2 cellular contexts compared by ENCODE assay signal in the genomic region with DNA sequence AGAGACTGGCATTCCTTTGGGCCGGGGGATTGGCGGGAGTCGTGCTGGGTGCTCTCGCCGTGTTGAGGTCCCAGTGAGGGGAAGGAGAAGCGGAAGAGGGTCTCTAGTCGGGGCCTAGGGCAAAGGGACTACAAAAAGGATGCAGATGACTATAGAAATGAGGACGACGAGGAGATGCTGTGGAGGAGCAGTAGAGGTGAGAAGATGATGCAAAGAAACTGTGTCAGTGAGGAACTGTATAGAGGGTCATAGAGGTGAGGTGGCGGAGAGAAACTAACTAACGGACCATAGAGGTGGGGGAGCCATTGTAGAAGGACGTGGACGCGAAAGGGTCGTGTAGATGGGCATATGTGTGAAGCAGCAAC.
TF ChIP-seq lines count a peak whose summit lies in the region.

No MANE protein-coding gene starts in this region.

TF ChIP-seq in A549, 52 proteins besides CTCF, POLR2A, EP300 and RAD21:
- TF ChIP-seq CHD2 (IDR thresholded peaks at IDR 0.05; ENCODE audit: low read length, partially characterized antibody) = no peak
- no peak for TF ChIP-seq ZSCAN20 (CRISPR knock-in tag; IDR thresholded peaks at IDR 0.05)
- TF ChIP-seq ESRRA (IDR thresholded peaks at IDR 0.05; ENCODE audit: borderline replicate concordance, low read length) = no peak
- TF ChIP-seq KDM5A (IDR thresholded peaks at IDR 0.05) = 0 out of 2 replicates have a peak, but pooled peaks have one; percentile 14

TF ChIP-seq in K562, 482 proteins besides CTCF, POLR2A, EP300 and RAD21 (continues in another document):
- TF ChIP-seq FOXK2 (conservative IDR thresholded peaks at IDR 0.05 in 1 of 2, IDR thresholded peaks at IDR 0.05 in 1 of 2; ENCODE audit: low read depth in 2 of 2) (0 out of 4 replicates have a peak, but pooled peaks of 1 of the 2 experiments have one; percentile 5), COPS2 (conservative IDR thresholded peaks at IDR 0.05) (no peak), PCBP1 (IDR thresholded peaks at IDR 0.05; ENCODE audit: low read depth, low read length, poor library complexity, severe bottlenecking) (no peak), GABPB1 (CRISPR knock-in tag; IDR thresholded peaks at IDR 0.05) (peak; percentile 13), HDAC6 (IDR thresholded peaks at IDR 0.05; ENCODE audit: low read depth, low read length) (no peak), NEUROD1 (IDR thresholded peaks at IDR 0.05; ENCODE audit: borderline replicate concordance, low read depth, low read length, partially characterized antibody) (no peak), SIX5 (IDR thresholded peaks at IDR 0.05; ENCODE audit: borderline replicate concordance in 1 of 2, insufficient read depth in 1 of 2, low read depth in 1 of 2, low read length in 2 of 2) (no peak), BRD9 (IDR thresholded peaks at IDR 0.05; ENCODE audit: low read depth, partially characterized antibody) (no peak), LARP7 (IDR thresholded peaks at IDR 0.05) (no peak), ZNF175 (CRISPR knock-in tag; IDR thresholded peaks at IDR 0.05; ENCODE audit: low read depth) (no peak), NR4A1 (CRISPR knock-in tag; IDR thresholded peaks at IDR 0.05) (no peak), NR4A1 (tag; IDR thresholded peaks at IDR 0.05) (no peak), ZNF764 (CRISPR knock-in tag; IDR thresholded peaks at IDR 0.05; ENCODE audit: low read depth) (no peak), RBFOX2 (IDR thresholded peaks at IDR 0.05; ENCODE audit: low read depth, low read length) (no peak), ZNF644 (tag; IDR thresholded peaks at IDR 0.05; ENCODE audit: low read depth) (no peak), ZFPM2 (CRISPR knock-in tag; IDR thresholded peaks at IDR 0.05) (no peak), L3MBTL2 (IDR thresholded peaks at IDR 0.05) (peak; percentile 9), ZNF232 (CRISPR knock-in tag; IDR thresholded peaks at IDR 0.05) (no peak), TGIF2 (CRISPR knock-in tag; IDR thresholded peaks at IDR 0.05) (no peak), SRSF7 (optimal IDR thresholded peaks at IDR 0.05; ENCODE audit: low read depth, low read length) (no peak), ZNF436 (CRISPR knock-in tag; IDR thresholded peaks at IDR 0.05) (no peak)
- TF ChIP-seq, protein P1, sequence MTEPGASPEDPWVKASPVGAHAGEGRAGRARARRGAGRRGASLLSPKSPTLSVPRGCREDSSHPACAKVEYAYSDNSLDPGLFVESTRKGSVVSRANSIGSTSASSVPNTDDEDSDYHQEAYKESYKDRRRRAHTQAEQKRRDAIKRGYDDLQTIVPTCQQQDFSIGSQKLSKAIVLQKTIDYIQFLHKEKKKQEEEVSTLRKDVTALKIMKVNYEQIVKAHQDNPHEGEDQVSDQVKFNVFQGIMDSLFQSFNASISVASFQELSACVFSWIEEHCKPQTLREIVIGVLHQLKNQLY (CRISPR knock-in tag; conservative IDR thresholded peaks at IDR 0.05) = no peak
- TF ChIP-seq, protein P2, sequence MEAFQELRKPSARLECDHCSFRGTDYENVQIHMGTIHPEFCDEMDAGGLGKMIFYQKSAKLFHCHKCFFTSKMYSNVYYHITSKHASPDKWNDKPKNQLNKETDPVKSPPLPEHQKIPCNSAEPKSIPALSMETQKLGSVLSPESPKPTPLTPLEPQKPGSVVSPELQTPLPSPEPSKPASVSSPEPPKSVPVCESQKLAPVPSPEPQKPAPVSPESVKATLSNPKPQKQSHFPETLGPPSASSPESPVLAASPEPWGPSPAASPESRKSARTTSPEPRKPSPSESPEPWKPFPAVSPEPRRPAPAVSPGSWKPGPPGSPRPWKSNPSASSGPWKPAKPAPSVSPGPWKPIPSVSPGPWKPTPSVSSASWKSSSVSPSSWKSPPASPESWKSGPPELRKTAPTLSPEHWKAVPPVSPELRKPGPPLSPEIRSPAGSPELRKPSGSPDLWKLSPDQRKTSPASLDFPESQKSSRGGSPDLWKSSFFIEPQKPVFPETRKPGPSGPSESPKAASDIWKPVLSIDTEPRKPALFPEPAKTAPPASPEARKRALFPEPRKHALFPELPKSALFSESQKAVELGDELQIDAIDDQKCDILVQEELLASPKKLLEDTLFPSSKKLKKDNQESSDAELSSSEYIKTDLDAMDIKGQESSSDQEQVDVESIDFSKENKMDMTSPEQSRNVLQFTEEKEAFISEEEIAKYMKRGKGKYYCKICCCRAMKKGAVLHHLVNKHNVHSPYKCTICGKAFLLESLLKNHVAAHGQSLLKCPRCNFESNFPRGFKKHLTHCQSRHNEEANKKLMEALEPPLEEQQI (IDR thresholded peaks at IDR 0.05) = no peak
- TF ChIP-seq, protein P3, sequence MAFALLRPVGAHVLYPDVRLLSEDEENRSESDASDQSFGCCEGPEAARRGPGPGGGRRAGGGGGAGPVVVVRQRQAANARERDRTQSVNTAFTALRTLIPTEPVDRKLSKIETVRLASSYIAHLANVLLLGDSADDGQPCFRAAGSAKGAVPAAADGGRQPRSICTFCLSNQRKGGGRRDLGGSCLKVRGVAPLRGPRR (CRISPR knock-in tag; IDR thresholded peaks at IDR 0.05) = no peak
- TF ChIP-seq, protein P4, sequence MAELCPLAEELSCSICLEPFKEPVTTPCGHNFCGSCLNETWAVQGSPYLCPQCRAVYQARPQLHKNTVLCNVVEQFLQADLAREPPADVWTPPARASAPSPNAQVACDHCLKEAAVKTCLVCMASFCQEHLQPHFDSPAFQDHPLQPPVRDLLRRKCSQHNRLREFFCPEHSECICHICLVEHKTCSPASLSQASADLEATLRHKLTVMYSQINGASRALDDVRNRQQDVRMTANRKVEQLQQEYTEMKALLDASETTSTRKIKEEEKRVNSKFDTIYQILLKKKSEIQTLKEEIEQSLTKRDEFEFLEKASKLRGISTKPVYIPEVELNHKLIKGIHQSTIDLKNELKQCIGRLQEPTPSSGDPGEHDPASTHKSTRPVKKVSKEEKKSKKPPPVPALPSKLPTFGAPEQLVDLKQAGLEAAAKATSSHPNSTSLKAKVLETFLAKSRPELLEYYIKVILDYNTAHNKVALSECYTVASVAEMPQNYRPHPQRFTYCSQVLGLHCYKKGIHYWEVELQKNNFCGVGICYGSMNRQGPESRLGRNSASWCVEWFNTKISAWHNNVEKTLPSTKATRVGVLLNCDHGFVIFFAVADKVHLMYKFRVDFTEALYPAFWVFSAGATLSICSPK (IDR thresholded peaks at IDR 0.05; ENCODE audit: borderline replicate concordance) = 0 out of 2 replicates have a peak, but pooled peaks have one; percentile 9
- TF ChIP-seq, protein P5, sequence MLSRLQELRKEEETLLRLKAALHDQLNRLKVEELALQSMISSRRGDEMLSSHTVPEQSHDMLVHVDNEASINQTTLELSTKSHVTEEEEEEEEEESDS (CRISPR knock-in tag; IDR thresholded peaks at IDR 0.05) = no peak
- TF ChIP-seq, protein P6, sequence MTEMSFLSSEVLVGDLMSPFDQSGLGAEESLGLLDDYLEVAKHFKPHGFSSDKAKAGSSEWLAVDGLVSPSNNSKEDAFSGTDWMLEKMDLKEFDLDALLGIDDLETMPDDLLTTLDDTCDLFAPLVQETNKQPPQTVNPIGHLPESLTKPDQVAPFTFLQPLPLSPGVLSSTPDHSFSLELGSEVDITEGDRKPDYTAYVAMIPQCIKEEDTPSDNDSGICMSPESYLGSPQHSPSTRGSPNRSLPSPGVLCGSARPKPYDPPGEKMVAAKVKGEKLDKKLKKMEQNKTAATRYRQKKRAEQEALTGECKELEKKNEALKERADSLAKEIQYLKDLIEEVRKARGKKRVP (CRISPR knock-in tag; IDR thresholded peaks at IDR 0.05) = no peak
- TF ChIP-seq, protein P7, sequence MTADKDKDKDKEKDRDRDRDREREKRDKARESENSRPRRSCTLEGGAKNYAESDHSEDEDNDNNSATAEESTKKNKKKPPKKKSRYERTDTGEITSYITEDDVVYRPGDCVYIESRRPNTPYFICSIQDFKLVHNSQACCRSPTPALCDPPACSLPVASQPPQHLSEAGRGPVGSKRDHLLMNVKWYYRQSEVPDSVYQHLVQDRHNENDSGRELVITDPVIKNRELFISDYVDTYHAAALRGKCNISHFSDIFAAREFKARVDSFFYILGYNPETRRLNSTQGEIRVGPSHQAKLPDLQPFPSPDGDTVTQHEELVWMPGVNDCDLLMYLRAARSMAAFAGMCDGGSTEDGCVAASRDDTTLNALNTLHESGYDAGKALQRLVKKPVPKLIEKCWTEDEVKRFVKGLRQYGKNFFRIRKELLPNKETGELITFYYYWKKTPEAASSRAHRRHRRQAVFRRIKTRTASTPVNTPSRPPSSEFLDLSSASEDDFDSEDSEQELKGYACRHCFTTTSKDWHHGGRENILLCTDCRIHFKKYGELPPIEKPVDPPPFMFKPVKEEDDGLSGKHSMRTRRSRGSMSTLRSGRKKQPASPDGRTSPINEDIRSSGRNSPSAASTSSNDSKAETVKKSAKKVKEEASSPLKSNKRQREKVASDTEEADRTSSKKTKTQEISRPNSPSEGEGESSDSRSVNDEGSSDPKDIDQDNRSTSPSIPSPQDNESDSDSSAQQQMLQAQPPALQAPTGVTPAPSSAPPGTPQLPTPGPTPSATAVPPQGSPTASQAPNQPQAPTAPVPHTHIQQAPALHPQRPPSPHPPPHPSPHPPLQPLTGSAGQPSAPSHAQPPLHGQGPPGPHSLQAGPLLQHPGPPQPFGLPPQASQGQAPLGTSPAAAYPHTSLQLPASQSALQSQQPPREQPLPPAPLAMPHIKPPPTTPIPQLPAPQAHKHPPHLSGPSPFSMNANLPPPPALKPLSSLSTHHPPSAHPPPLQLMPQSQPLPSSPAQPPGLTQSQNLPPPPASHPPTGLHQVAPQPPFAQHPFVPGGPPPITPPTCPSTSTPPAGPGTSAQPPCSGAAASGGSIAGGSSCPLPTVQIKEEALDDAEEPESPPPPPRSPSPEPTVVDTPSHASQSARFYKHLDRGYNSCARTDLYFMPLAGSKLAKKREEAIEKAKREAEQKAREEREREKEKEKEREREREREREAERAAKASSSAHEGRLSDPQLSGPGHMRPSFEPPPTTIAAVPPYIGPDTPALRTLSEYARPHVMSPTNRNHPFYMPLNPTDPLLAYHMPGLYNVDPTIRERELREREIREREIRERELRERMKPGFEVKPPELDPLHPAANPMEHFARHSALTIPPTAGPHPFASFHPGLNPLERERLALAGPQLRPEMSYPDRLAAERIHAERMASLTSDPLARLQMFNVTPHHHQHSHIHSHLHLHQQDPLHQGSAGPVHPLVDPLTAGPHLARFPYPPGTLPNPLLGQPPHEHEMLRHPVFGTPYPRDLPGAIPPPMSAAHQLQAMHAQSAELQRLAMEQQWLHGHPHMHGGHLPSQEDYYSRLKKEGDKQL (CRISPR knock-in tag; IDR thresholded peaks at IDR 0.05; ENCODE audit: borderline replicate concordance) = no peak
- TF ChIP-seq, protein P8, sequence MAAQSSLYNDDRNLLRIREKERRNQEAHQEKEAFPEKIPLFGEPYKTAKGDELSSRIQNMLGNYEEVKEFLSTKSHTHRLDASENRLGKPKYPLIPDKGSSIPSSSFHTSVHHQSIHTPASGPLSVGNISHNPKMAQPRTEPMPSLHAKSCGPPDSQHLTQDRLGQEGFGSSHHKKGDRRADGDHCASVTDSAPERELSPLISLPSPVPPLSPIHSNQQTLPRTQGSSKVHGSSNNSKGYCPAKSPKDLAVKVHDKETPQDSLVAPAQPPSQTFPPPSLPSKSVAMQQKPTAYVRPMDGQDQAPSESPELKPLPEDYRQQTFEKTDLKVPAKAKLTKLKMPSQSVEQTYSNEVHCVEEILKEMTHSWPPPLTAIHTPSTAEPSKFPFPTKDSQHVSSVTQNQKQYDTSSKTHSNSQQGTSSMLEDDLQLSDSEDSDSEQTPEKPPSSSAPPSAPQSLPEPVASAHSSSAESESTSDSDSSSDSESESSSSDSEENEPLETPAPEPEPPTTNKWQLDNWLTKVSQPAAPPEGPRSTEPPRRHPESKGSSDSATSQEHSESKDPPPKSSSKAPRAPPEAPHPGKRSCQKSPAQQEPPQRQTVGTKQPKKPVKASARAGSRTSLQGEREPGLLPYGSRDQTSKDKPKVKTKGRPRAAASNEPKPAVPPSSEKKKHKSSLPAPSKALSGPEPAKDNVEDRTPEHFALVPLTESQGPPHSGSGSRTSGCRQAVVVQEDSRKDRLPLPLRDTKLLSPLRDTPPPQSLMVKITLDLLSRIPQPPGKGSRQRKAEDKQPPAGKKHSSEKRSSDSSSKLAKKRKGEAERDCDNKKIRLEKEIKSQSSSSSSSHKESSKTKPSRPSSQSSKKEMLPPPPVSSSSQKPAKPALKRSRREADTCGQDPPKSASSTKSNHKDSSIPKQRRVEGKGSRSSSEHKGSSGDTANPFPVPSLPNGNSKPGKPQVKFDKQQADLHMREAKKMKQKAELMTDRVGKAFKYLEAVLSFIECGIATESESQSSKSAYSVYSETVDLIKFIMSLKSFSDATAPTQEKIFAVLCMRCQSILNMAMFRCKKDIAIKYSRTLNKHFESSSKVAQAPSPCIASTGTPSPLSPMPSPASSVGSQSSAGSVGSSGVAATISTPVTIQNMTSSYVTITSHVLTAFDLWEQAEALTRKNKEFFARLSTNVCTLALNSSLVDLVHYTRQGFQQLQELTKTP (IDR thresholded peaks at IDR 0.05; ENCODE audit: low read depth in 1 of 2, partially characterized antibody in 2 of 2) = no peak
- TF ChIP-seq, protein P9, sequence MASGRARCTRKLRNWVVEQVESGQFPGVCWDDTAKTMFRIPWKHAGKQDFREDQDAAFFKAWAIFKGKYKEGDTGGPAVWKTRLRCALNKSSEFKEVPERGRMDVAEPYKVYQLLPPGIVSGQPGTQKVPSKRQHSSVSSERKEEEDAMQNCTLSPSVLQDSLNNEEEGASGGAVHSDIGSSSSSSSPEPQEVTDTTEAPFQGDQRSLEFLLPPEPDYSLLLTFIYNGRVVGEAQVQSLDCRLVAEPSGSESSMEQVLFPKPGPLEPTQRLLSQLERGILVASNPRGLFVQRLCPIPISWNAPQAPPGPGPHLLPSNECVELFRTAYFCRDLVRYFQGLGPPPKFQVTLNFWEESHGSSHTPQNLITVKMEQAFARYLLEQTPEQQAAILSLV (tag; IDR thresholded peaks at IDR 0.05) = no peak
